ENCODE assay signal across 26 cellular contexts in the genomic region with DNA sequence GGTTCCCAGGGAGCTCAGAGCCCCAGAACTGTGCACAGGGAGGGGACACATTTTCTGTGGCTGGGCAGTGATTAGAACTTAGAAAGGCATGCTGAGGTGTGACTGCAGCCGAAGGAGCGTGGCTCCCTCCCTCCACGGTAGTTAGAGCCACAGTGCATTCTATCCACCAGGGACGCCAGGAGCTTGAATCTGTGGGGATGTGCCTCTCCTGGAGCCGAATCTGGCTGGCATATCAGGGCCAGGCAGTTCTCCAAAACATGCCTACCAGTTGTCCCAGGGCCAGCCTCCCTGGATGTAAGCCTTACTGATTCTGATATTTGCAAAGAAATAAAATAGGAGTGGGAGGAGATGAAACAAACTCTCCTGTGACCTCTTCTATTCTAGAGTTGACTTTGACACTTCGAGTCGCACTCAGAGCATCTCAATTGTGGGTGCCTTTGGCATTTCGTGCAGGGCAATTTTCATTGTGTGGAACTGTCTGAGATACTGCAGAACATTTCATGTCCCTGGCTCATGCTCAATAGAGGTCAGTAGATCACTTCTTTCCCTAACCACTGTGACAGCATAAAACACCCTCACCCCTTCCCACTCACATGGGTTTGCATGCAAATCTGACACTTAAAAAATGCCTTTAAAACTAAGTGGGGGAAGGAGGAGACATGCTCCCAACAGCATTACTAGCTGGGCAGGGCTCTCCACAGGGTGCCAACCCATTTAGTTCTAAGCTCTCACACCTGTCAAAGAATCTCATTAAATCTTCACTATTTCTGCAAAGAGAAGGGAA.
DNase-seq lines count a peak whose midpoint lies in the region; ATAC-seq, FAIRE-seq and TF ChIP-seq lines count a peak whose summit lies in the region.
"Had no signal": no experiment of that assay in that cellular context is flagged by ENCODE, and none has a peak within 500 bp of the region (broad histone marks: within the 10 kb centered on the region; RNA-seq: fewer than 3 reads in every experiment).

No MANE protein-coding gene starts in this region.

- H3K4me2 ChIP-seq in astrocyte (ENCODE audit: low read length) (no peak overlapping the region), mesenchymal stem cell (ENCODE audit: low read length, poor library complexity, severe bottlenecking) (no peak overlapping the region)
- H3K4me2 ChIP-seq: KMS-11 had no signal

- H3K9me3 Mint-ChIP-seq in CD14-positive monocyte = peaks cover 7 to 19% (median 16%) of the 10 kb centered on the region in 7 donors
- peaks cover 11% of the 10 kb centered on the region for H3K9me3 Mint-ChIP-seq in astrocyte (ENCODE audit: unreplicated experiment)

- H3K27me3 Mint-ChIP-seq in CD14-positive monocyte (ENCODE audit: low read depth in 3 of 3) (peaks cover 0 to 8% (median 4%) of the 10 kb centered on the region in 3 donors), astrocyte (ENCODE audit: low read depth, unreplicated experiment) (peaks cover 17% of the 10 kb centered on the region)
- H3K27me3 Mint-ChIP-seq: activated naive CD8-positive, alpha-beta T cell treated with anti-CD3 and anti-CD28 coated beads, Interleukin-2, amount 10 ng/mL, durations not matched to agents 7 days and 5 days had no signal

- H3K79me2 ChIP-seq in astrocyte (ENCODE audit: insufficient read depth, low read length) = no peaks in the 10 kb centered on the region

- no peak overlapping the region for H4K91ac ChIP-seq in mesenchymal stem cell (ENCODE audit: low read length)

- H3K4me1 ChIP-seq in astrocyte (ENCODE audit: insufficient read depth, low read length) = no peaks in the 10 kb centered on the region
- H3K4me1 ChIP-seq in mesenchymal stem cell (ENCODE audit: control insufficient read depth, insufficient read depth, low read depth, low read length) = no peaks in the 10 kb centered on the region

- TF ChIP-seq CTCF in CD14-positive monocyte (IDR thresholded peaks at IDR 0.05) (no peak), GM20000 (IDR thresholded peaks at IDR 0.05; ENCODE audit: extremely low read depth, missing control alignments) (no peak), astrocyte (IDR thresholded peaks at IDR 0.05; ENCODE audit: insufficient read depth, low read depth, low read length) (no peak)

- no peak for FAIRE-seq in astrocyte (lab: Jason Lieb, UNC)
- FAIRE-seq: colon, HTR-8/SVneo had no signal

- no peaks in the 10 kb centered on the region for H3K79me1 ChIP-seq in mesenchymal stem cell (replicated peaks; ENCODE audit: low read length, poor library complexity, severe bottlenecking)

- peak; percentile 9 for DNase-seq in CD14-positive monocyte (ENCODE audit: low spot score)
- peak; percentile 37 for DNase-seq in GM20000 (ENCODE audit: low spot score)
- DNase-seq in astrocyte (ENCODE audit: low read depth) = peak; percentile 8
- DNase-seq in myocyte (ENCODE audit: low read depth) = peak; percentile 39
- no peak for DNase-seq in mesenchymal stem cell
- DNase-seq in DMS153 treated with DMSO at 0.1 percent for 48 hours (lab: John Stamatoyannopoulos, UW; ENCODE audit: unreplicated experiment) = no peak
- DNase-seq in NCI-H510A (lab: John Stamatoyannopoulos, UW) = no peak
- DNase-seq: ACHN; activated CD4-positive, alpha-beta T cell treated with anti-CD3 and anti-CD28 coated beads, Interleukin-2, amount 10 ng/mL, durations not matched to agents 24 days and 14 days; activated naive CD8-positive, alpha-beta T cell treated with anti-CD3 and anti-CD28 coated beads, Interleukin-2, amount 10 ng/mL, durations not matched to agents 7 days and 5 days; Calu3; HFFc6; mesendoderm; naive B cell; NCI-H1694 treated with DMSO at 0.1 percent for 48 hours; NCI-H226; ovary had no signal

- no peak for ATAC-seq in GM18909 (IDR thresholded peaks at IDR 0.05; ENCODE audit: poor library complexity, unreplicated experiment)
- ATAC-seq: activated T-helper 17 cell treated with anti-CD3 and anti-CD28 coated beads, Interleukin-2, amount 50 U/mL, for 72 hours; Panc1; sciatic nerve; SK-N-SH treated with all-trans-retinoic acid at 6 μM for 48 hours had no signal

- H2AFZ ChIP-seq in astrocyte (ENCODE audit: low read depth, low read length) (no peak overlapping the region), mesenchymal stem cell (ENCODE audit: low read depth, low read length) (no peak overlapping the region)

- H3K4me3 ChIP-seq in astrocyte (ENCODE audit: insufficient read depth, low read depth, low read length) = no peak overlapping the region
- no peak overlapping the region for H3K4me3 ChIP-seq in mesenchymal stem cell (ENCODE audit: insufficient read depth in 1 of 2, low read depth in 1 of 2, low read length in 2 of 2)
- H3K4me3 ChIP-seq: ovary had no signal

- no peak overlapping the region for H2BK120ac ChIP-seq in mesenchymal stem cell (ENCODE audit: low read depth, low read length)

- no peaks in the 10 kb centered on the region for H4K20me1 ChIP-seq in astrocyte (ENCODE audit: insufficient read depth, low read length)

- no peak overlapping the region for H3K23ac ChIP-seq in mesenchymal stem cell (ENCODE audit: low read length in 2 of 2)

- 71% methylated on average over 8 of the region's 8 CpGs for WGBS in mesenchymal stem cell

- H3K27ac ChIP-seq in astrocyte (ENCODE audit: low read depth, low read length) = no peak overlapping the region
- no peak overlapping the region for H3K27ac ChIP-seq in mesenchymal stem cell (ENCODE audit: low read length, poor library complexity, severe bottlenecking)
- H3K27ac ChIP-seq: KMS-11, ovary, VCaP had no signal

- H3K36me3 Mint-ChIP-seq in CD14-positive monocyte = no peaks in the 10 kb centered on the region
- H3K36me3 Mint-ChIP-seq in astrocyte (ENCODE audit: low read depth, unreplicated experiment) = no peaks in the 10 kb centered on the region
- H3K36me3 Mint-ChIP-seq: activated naive CD8-positive, alpha-beta T cell treated with anti-CD3 and anti-CD28 coated beads, Interleukin-2, amount 10 ng/mL, durations not matched to agents 7 days and 5 days had no signal

- H3K9me3 ChIP-seq in astrocyte (ENCODE audit: insufficient read depth, low read depth, low read length) (peaks cover 3% of the 10 kb centered on the region), mesenchymal stem cell (ENCODE audit: control insufficient read depth, low read length) (peaks cover 9% of the 10 kb centered on the region)

- H3K27me3 ChIP-seq in astrocyte (ENCODE audit: insufficient read depth, low read length) (peaks cover 6% of the 10 kb centered on the region), mesenchymal stem cell (ENCODE audit: control insufficient read depth in 1 of 2, insufficient read depth in 1 of 2, low read length in 2 of 2) (peaks cover 5 to 20% of the 10 kb centered on the region in 2 experiments)
- H3K27me3 ChIP-seq: ovary had no signal

- H2BK12ac ChIP-seq in mesenchymal stem cell (ENCODE audit: low read length in 2 of 2) = no peak overlapping the region

- H4K8ac ChIP-seq in mesenchymal stem cell (ENCODE audit: low read length) = no peak overlapping the region

- no peak overlapping the region for H3K27ac Mint-ChIP-seq in CD14-positive monocyte
- no peak overlapping the region for H3K27ac Mint-ChIP-seq in astrocyte (ENCODE audit: unreplicated experiment)
- H3K27ac Mint-ChIP-seq: activated CD4-positive, alpha-beta T cell treated with anti-CD3 and anti-CD28 coated beads, Interleukin-2, amount 10 ng/mL, durations not matched to agents 24 days and 14 days; activated naive CD8-positive, alpha-beta T cell treated with anti-CD3 and anti-CD28 coated beads, Interleukin-2, amount 10 ng/mL, durations not matched to agents 7 days and 5 days; activated T-helper 17 cell treated with anti-CD3 and anti-CD28 coated beads, Interleukin-2, amount 50 U/mL, for 72 hours; HFFc6; naive B cell had no signal

- H2BK5ac ChIP-seq in mesenchymal stem cell (ENCODE audit: low read depth, low read length, poor library complexity, severe bottlenecking) = no peak overlapping the region

- no peaks in the 10 kb centered on the region for H3K36me3 ChIP-seq in astrocyte (ENCODE audit: insufficient read depth, low read length)
- H3K36me3 ChIP-seq in mesenchymal stem cell (ENCODE audit: control insufficient read depth in 1 of 2, insufficient read depth in 2 of 2, low read depth in 1 of 2, low read length in 2 of 2) = no peaks in the 10 kb centered on the region
- H3K36me3 ChIP-seq: ovary had no signal

- H3K9ac ChIP-seq in astrocyte (ENCODE audit: low read length) (no peak overlapping the region), mesenchymal stem cell (ENCODE audit: low read length) (no peak overlapping the region)
- H3K9ac ChIP-seq: KMS-11 had no signal

- H3K4ac ChIP-seq in mesenchymal stem cell (ENCODE audit: low read depth in 1 of 2, low read length in 2 of 2) = no peak overlapping the region

- no peak overlapping the region for H2AK5ac ChIP-seq in mesenchymal stem cell (ENCODE audit: low read length, severe bottlenecking)

- intact Hi-C loops in CD14-positive monocyte (cut with micrococcal nuclease) = no loop called here

- no peak overlapping the region for H3K14ac ChIP-seq in mesenchymal stem cell (ENCODE audit: low read length in 2 of 2)

- no peak overlapping the region for H2BK15ac ChIP-seq in mesenchymal stem cell (ENCODE audit: low read depth, poor library complexity, severe bottlenecking)

- H3K4me1 Mint-ChIP-seq in CD14-positive monocyte = no peaks in the 10 kb centered on the region
- H3K4me1 Mint-ChIP-seq in astrocyte (ENCODE audit: low read depth, unreplicated experiment) = peaks cover 5% of the 10 kb centered on the region
- H3K4me1 Mint-ChIP-seq: activated CD4-positive, alpha-beta T cell treated with anti-CD3 and anti-CD28 coated beads, Interleukin-2, amount 10 ng/mL, durations not matched to agents 24 days and 14 days; activated naive CD8-positive, alpha-beta T cell treated with anti-CD3 and anti-CD28 coated beads, Interleukin-2, amount 10 ng/mL, durations not matched to agents 7 days and 5 days; activated T-helper 17 cell treated with anti-CD3 and anti-CD28 coated beads, Interleukin-2, amount 50 U/mL, for 72 hours had no signal

- no peak overlapping the region for H3K4me3 Mint-ChIP-seq in CD14-positive monocyte
- H3K4me3 Mint-ChIP-seq in astrocyte (ENCODE audit: unreplicated experiment) = no peak overlapping the region
- H3K4me3 Mint-ChIP-seq: activated CD4-positive, alpha-beta T cell treated with anti-CD3 and anti-CD28 coated beads, Interleukin-2, amount 10 ng/mL, durations not matched to agents 24 days and 14 days; activated naive CD8-positive, alpha-beta T cell treated with anti-CD3 and anti-CD28 coated beads, Interleukin-2, amount 10 ng/mL, durations not matched to agents 7 days and 5 days; activated T-helper 17 cell treated with anti-CD3 and anti-CD28 coated beads, Interleukin-2, amount 50 U/mL, for 72 hours; HFFc6; naive B cell had no signal

- H3K18ac ChIP-seq in mesenchymal stem cell (ENCODE audit: low read depth in 1 of 2, low read length in 2 of 2) = no peak overlapping the region

Comparison
In these comparisons a context has a peak if more than half of its experiments do, and no peak if none do; other contexts are left out.
1. DNase-seq: peak in CD14-positive monocyte (single experiment), GM20000 (single experiment), astrocyte (single experiment) and myocyte (single experiment); none in mesenchymal stem cell (single experiment), DMS153 treated with DMSO at 0.1 percent for 48 hours (single experiment) and NCI-H510A (single experiment).